Comparison of ENCODE assay signal across 8 cellular contexts in genomic region chr1:23553896-23554480, GRCh38. TPM values are rescaled to one million over a fixed set of nuclear protein-coding genes. Genes with fewer than 3 reads are reported as not detected.
DNase-seq lines count a peak whose midpoint lies in the region; FAIRE-seq and TF ChIP-seq lines count a peak whose summit lies in the region.

No MANE protein-coding gene starts in this region.

- peak overlapping the region; percentile 96 for H3K4ac ChIP-seq in H1 (replicated peaks; ENCODE audit: insufficient read length, low read depth, low read length)

- H3K14ac ChIP-seq in H1 (ENCODE audit: insufficient read length), result no peak overlapping the region

- H4K5ac ChIP-seq in H1 (ENCODE audit: insufficient read length, low read depth, low read length), result peak overlapping the region; percentile 32

- H3K56ac ChIP-seq in H1 (replicated peaks; ENCODE audit: insufficient read length, low read depth, low read length), result peak overlapping the region; percentile 59

- peak overlapping the region; percentile 89 for H3K27ac Mint-ChIP-seq in Caco-2 (ENCODE audit: unreplicated experiment)

- peak overlapping the region; percentile 96; the same call in 1 of the 2 replicates for H2BK12ac ChIP-seq in H1 (ENCODE audit: low read depth, low read length)

- peak overlapping the region; percentile 89 for H3K4me3 Mint-ChIP-seq in Caco-2 (ENCODE audit: unreplicated experiment)

- peak overlapping the region; percentile 23 for H2BK20ac ChIP-seq in H1 (ENCODE audit: low read length)

- TF ChIP-seq EP300 in H1 (IDR thresholded peaks at IDR 0.05; ENCODE audit: borderline replicate concordance in 1 of 2, low read depth in 2 of 2, low read length in 2 of 2), result no peak

- CTCF ChIA-PET in Caco-2 (lab: Charles Lee) (interaction anchor here (0.5 to 4.1 kb wide), 9 partner anchors 15 to 138 kb away, joined by 3 to 17 read pairs (median 3); partner anchors contain the start of gene RPL11), H1 (lab: Charles Lee; ENCODE audit: partially characterized antibody) (interaction anchor here (0.6 to 21.9 kb wide), 14 partner anchors 8 to 137 kb away, joined by 3 to 706 read pairs (median 4); partner anchors contain the start of gene RPL11)

- no peak overlapping the region for H2BK15ac ChIP-seq in H1 (ENCODE audit: low read length)

- TF ChIP-seq RAD21 in H1 (IDR thresholded peaks at IDR 0.05 in 1 of 2, conservative IDR thresholded peaks at IDR 0.05 in 1 of 2; ENCODE audit: low read depth in 2 of 2, low read length in 2 of 2), result no peak

- TF ChIP-seq POLR2A in H1 (IDR thresholded peaks at IDR 0.05; ENCODE audit: control extremely low read depth in 1 of 2, low read depth in 2 of 2, low read length in 2 of 2), result no peak

- no peak for DNase-seq in Caco-2
- no peak for DNase-seq in H1 (ENCODE audit: low read depth in 1 of 2, low spot score in 2 of 2)
- no peak for DNase-seq in osteoblast (ENCODE audit: insufficient read length, low spot score, missing footprints)
- no peak for DNase-seq in NCI-H2029 (lab: John Stamatoyannopoulos, UW)
- DNase-seq in GM19239 (ENCODE audit: insufficient read length, low spot score), result no peak
- no peak for DNase-seq in midbrain (lab: John Stamatoyannopoulos, UW)
- no peak for DNase-seq in glomerular visceral epithelial cell (ENCODE audit: extremely low spot score)

- H4K91ac ChIP-seq in H1 (replicated peaks; ENCODE audit: insufficient read length, low read length), result peak overlapping the region; percentile 95

- no peak for FAIRE-seq in H1 (lab: Jason Lieb, UNC)
- no peak for FAIRE-seq in GM19239 (lab: Jason Lieb, UNC)

- H3K9me3 ChIP-seq in Caco-2 (no peaks in the 10 kb centered on the region), OCI-LY3 (ENCODE audit: insufficient read depth, low read length) (no peaks in the 10 kb centered on the region), H1 (ENCODE audit: insufficient read depth in 2 of 2, low read depth in 1 of 2, low read length in 1 of 2) (no peaks in the 10 kb centered on the region), osteoblast (ENCODE audit: low read depth, low read length) (no peaks in the 10 kb centered on the region)

- no peaks in the 10 kb centered on the region for H3K9me3 Mint-ChIP-seq in Caco-2 (ENCODE audit: unreplicated experiment)

- H3K27me3 Mint-ChIP-seq in Caco-2 (ENCODE audit: insufficient read depth, unreplicated experiment), result no peaks in the 10 kb centered on the region

- H2BK120ac ChIP-seq in H1 (replicated peaks; ENCODE audit: low read depth, low read length), result peak overlapping the region; percentile 76

- H2BK5ac ChIP-seq in H1 (ENCODE audit: low read depth, low read length), result peak overlapping the region; percentile 84; the same call in 1 of the 2 replicates

- peaks cover 38% of the 10 kb centered on the region for H3K4me1 ChIP-seq in Caco-2
- H3K4me1 ChIP-seq in OCI-LY3 (ENCODE audit: low read length), result peaks cover 43% of the 10 kb centered on the region
- peaks cover 20 to 36% (median 22%) of the 10 kb centered on the region in 4 experiments for H3K4me1 ChIP-seq in H1 (replicated peaks in 1 of 4; ENCODE audit: control insufficient read depth in 3 of 4, insufficient read depth in 4 of 4, low read length in 3 of 4)
- H3K4me1 ChIP-seq in osteoblast (ENCODE audit: insufficient read depth, low read length), result peaks cover 31% of the 10 kb centered on the region

- POLR2A ChIA-PET in Caco-2 (lab: Charles Lee), result interaction anchor here (0.9 to 2.3 kb wide), 5 partner anchors 7 to 83 kb away, joined by 3 to 25 read pairs (median 7); no protein-coding TSS in a partner anchor
- POLR2A ChIA-PET in H1 (lab: Charles Lee; ENCODE audit: partially characterized antibody), result interaction anchor here (1.1 to 20.4 kb wide), 10 partner anchors 8 to 151 kb away, joined by 3 to 547 read pairs (median 32); partner anchors contain the start of gene RPL11

- peaks cover 26% of the 10 kb centered on the region for H3K23me2 ChIP-seq in H1 (ENCODE audit: low read depth, low read length)

- 0 out of 2 replicates have a peak overlapping the region, but pooled peaks have one; percentile 20 for H2AFZ ChIP-seq in OCI-LY3 (ENCODE audit: low read depth, low read length)
- no peak overlapping the region for H2AFZ ChIP-seq in H1 (ENCODE audit: low read length)
- H2AFZ ChIP-seq in osteoblast (ENCODE audit: low read length), result no peak overlapping the region

- H3K27ac ChIP-seq in OCI-LY3 (ENCODE audit: low read length), result peak overlapping the region; percentile 73
- H3K27ac ChIP-seq in H1 (ENCODE audit: low read depth, low read length), result peak overlapping the region; percentile 80
- peak overlapping the region; percentile 3 for H3K27ac ChIP-seq in osteoblast (ENCODE audit: low read depth, low read length)

- H3K18ac ChIP-seq in H1 (ENCODE audit: extremely low read depth, low read length), result peak overlapping the region; percentile 78

- H4K20me1 ChIP-seq in OCI-LY3 (ENCODE audit: insufficient read depth, low read length) (no peaks in the 10 kb centered on the region), H1 (replicated peaks in 1 of 2; ENCODE audit: control insufficient read depth in 1 of 2, insufficient read depth in 2 of 2, low read length in 2 of 2) (peaks cover 5 to 11% of the 10 kb centered on the region in 2 experiments), osteoblast (ENCODE audit: insufficient read depth, low read length) (peaks cover 19% of the 10 kb centered on the region)

- peak overlapping the region; percentile 97 for H3K4me2 ChIP-seq in OCI-LY3 (ENCODE audit: low read length)
- H3K4me2 ChIP-seq in H1 (ENCODE audit: insufficient read depth in 1 of 2, low read depth in 2 of 2, low read length in 2 of 2), result peak overlapping the region; percentile 95 to 98
- H3K4me2 ChIP-seq in osteoblast (ENCODE audit: insufficient read depth, low read length), result peak overlapping the region; percentile 67

- TF ChIP-seq CTCF in Caco-2 (IDR thresholded peaks at IDR 0.05; ENCODE audit: insufficient read depth in 1 of 2, low read depth in 1 of 2, low read length in 1 of 2, severe bottlenecking in 1 of 2, unreplicated experiment in 1 of 2) (no peak), OCI-LY3 (IDR thresholded peaks at IDR 0.05; ENCODE audit: low read depth, low read length) (no peak), H1 (IDR thresholded peaks at IDR 0.05; ENCODE audit: control extremely low read depth in 1 of 3, insufficient read depth in 1 of 3, low read depth in 1 of 3, low read length in 3 of 3) (no peak), osteoblast (IDR thresholded peaks at IDR 0.05; ENCODE audit: extremely low read depth, low read depth, low read length) (no peak)

- peaks cover 8% of the 10 kb centered on the region for H3K36me3 Mint-ChIP-seq in Caco-2 (ENCODE audit: insufficient read depth, unreplicated experiment)

- H3K36me3 ChIP-seq in Caco-2 (ENCODE audit: control insufficient read depth, insufficient read depth, low read length) (no peaks in the 10 kb centered on the region), OCI-LY3 (replicated peaks; ENCODE audit: low read depth, low read length) (peaks cover 4% of the 10 kb centered on the region), H1 (ENCODE audit: control insufficient read depth in 2 of 4, insufficient read depth in 4 of 4, low read length in 3 of 4) (peaks cover 0 to 19% (median 0%) of the 10 kb centered on the region in 4 experiments; a peak in 5 of 8 replicates), osteoblast (ENCODE audit: insufficient read depth, low read length) (peaks cover 10% of the 10 kb centered on the region)

- H3K4me1 Mint-ChIP-seq in Caco-2 (ENCODE audit: low read depth, unreplicated experiment), result peaks cover 18% of the 10 kb centered on the region

- H3K4me3 ChIP-seq in Caco-2 (ENCODE audit: low read depth, low read length), result peak overlapping the region; percentile 62
- peak overlapping the region; percentile 95 for H3K4me3 ChIP-seq in OCI-LY3 (ENCODE audit: low read length)
- H3K4me3 ChIP-seq in H1 (ENCODE audit: extremely low read depth in 1 of 4, insufficient read depth in 2 of 4, low read depth in 3 of 4, low read length in 4 of 4), result peak overlapping the region; percentile 34 to 64 (median 56)
- peak overlapping the region; percentile 90 for H3K4me3 ChIP-seq in osteoblast (ENCODE audit: insufficient read depth, low read length)

- H3K79me2 ChIP-seq in OCI-LY3 (ENCODE audit: low read length) (0 out of 2 replicates have a peak, but pooled peaks cover 3% of the 10 kb centered on the region), H1 (ENCODE audit: control insufficient read depth in 1 of 2, insufficient read depth in 2 of 2, low read length in 2 of 2) (peaks cover 4 to 17% of the 10 kb centered on the region in 2 experiments), osteoblast (ENCODE audit: insufficient read depth, low read length) (peaks cover 22% of the 10 kb centered on the region)

- BruUV-seq in Caco-2 (replicated peaks; lab: Mats Ljungman, UMichigan), result no TSS peak

- no peak overlapping the region for H3K23ac ChIP-seq in H1 (ENCODE audit: insufficient read length)

- H3K9ac ChIP-seq in OCI-LY3 (ENCODE audit: low read length), result peak overlapping the region; percentile 95
- peak overlapping the region; percentile 52 to 78 (median 74) for H3K9ac ChIP-seq in H1 (replicated peaks in 1 of 4; ENCODE audit: extremely low read depth in 1 of 4, low read depth in 3 of 4, low read length in 3 of 4)

- H3K27me3 ChIP-seq in Caco-2 (replicated peaks; ENCODE audit: control insufficient read depth, insufficient read depth, low read length), result no peaks in the 10 kb centered on the region
- no peaks in the 10 kb centered on the region for H3K27me3 ChIP-seq in OCI-LY3 (ENCODE audit: low read depth, low read length)
- peaks cover 0 to 6% (median 1%) of the 10 kb centered on the region in 4 experiments; a peak in 3 of 7 replicates for H3K27me3 ChIP-seq in H1 (replicated peaks in 1 of 4; ENCODE audit: control insufficient read depth in 3 of 4, extremely low read depth in 1 of 4, insufficient read depth in 3 of 4, low read length in 3 of 4)
- no peaks in the 10 kb centered on the region for H3K27me3 ChIP-seq in osteoblast (ENCODE audit: insufficient read depth, low read length)

- no peaks in the 10 kb centered on the region; the same call in 1 of the 2 replicates for H3K79me1 ChIP-seq in H1 (ENCODE audit: low read depth, low read length)

- peak overlapping the region; percentile 71; the same call in 1 of the 2 replicates for H2AK5ac ChIP-seq in H1 (ENCODE audit: low read depth, low read length)

- H4K8ac ChIP-seq in H1 (ENCODE audit: extremely low read depth, insufficient read depth, low read length), result peak overlapping the region; percentile 93; the same call in 1 of the 2 replicates

- WGBS in H1 (ENCODE audit: extremely low coverage in 1 of 2, insufficient coverage in 1 of 2, insufficient read length in 1 of 2, insufficient replicate concordance in 2 of 2, low coverage in 1 of 2, low lambda C conversion rate in 2 of 2, missing lambda C conversion rate in 1 of 2), 2 experiments, result 20% methylated on average over 22 of the region's 22 CpGs; no CpG with 5 or more reads in 1 of the 2 experiments

- intact Hi-C loops in Caco-2 (cut with micrococcal nuclease; ENCODE audit: unreplicated experiment), result no loop called here

RNA-seq across cellular contexts. Expression of gene ID3, which starts 5.3 kb away (rescaled TPM):
- total RNA-seq in Caco-2 (2022) (13.7 and 18.0 TPM in 2 replicates), osteoblast (177 and 240 TPM in 2 replicates)
- total RNA-seq in H1 (2021; fragmentation: NEBNext Ultra II Directional; extraction: Animal tissue kit (Norgen Biotek cat#: 25700)), result 240 and 252 TPM in 2 replicates
- polyA plus RNA-seq in H1 (2011; rRNA removed), result 304 and 490 TPM in 2 replicates
- polyA plus RNA-seq in H1 (2011; cell fraction: cytosol; rRNA removed), result 310 TPM
- 192 TPM for polyA plus RNA-seq in H1 (2011; cell fraction: nucleus; rRNA removed)
- 135 to 194 TPM (median 157 TPM) in 4 replicates for polyA plus RNA-seq in H1 (2012, experiment 1 of 2)
- polyA plus RNA-seq in H1 (2012, experiment 2 of 2), result 300 TPM
- polyA plus RNA-seq in H1 (2013, experiment 1 of 2), result 260 TPM
- polyA plus RNA-seq in H1 (2013, experiment 2 of 2), result 250 TPM
- 30.4 and 61.8 TPM in 2 replicates for polyA minus RNA-seq in H1 (2011; rRNA and poly(A)+ RNA removed)
- polyA minus RNA-seq in H1 (2011; cell fraction: cytosol; rRNA and poly(A)+ RNA removed), result 97.4 TPM
- polyA minus RNA-seq in H1 (2011; cell fraction: nucleus; rRNA and poly(A)+ RNA removed), result 104 TPM

RNA-seq across cellular contexts. Expression of gene E2F2, which starts 23.0 kb away (rescaled TPM):
- total RNA-seq in Caco-2 (2022) (9.1 and 9.5 TPM in 2 replicates), osteoblast (under 0.01 and 0.29 TPM in 2 replicates)
- 6.1 and 7.0 TPM in 2 replicates for total RNA-seq in H1 (2021; fragmentation: NEBNext Ultra II Directional; extraction: Animal tissue kit (Norgen Biotek cat#: 25700))
- polyA plus RNA-seq in H1 (2011; rRNA removed), result 1.8 and 2.3 TPM in 2 replicates
- 1.8 TPM for polyA plus RNA-seq in H1 (2011; cell fraction: cytosol; rRNA removed)
- polyA plus RNA-seq in H1 (2011; cell fraction: nucleus; rRNA removed), result 2.4 TPM
- polyA plus RNA-seq in H1 (2012, experiment 1 of 2), result 3.9 to 5.3 TPM (median 4.1 TPM) in 4 replicates
- polyA plus RNA-seq in H1 (2012, experiment 2 of 2), result 3.4 TPM
- polyA plus RNA-seq in H1 (2013, experiment 1 of 2), result 3.1 TPM
- polyA plus RNA-seq in H1 (2013, experiment 2 of 2), result 2.9 TPM
- polyA minus RNA-seq in H1 (2011; rRNA and poly(A)+ RNA removed), result 3.2 and 4.8 TPM in 2 replicates
- 2.7 TPM for polyA minus RNA-seq in H1 (2011; cell fraction: cytosol; rRNA and poly(A)+ RNA removed)
- 3.8 TPM for polyA minus RNA-seq in H1 (2011; cell fraction: nucleus; rRNA and poly(A)+ RNA removed)

Comparison
In these comparisons a context has a peak if more than half of its experiments do, and no peak if none do; other contexts are left out.
1. H3K27ac ChIP-seq: peak in every context shown above with its lines; median percentile 80 in H1; 73 in OCI-LY3; 3 in osteoblast.